ENCODE assay signal across 1 cellular context in the genomic region with DNA sequence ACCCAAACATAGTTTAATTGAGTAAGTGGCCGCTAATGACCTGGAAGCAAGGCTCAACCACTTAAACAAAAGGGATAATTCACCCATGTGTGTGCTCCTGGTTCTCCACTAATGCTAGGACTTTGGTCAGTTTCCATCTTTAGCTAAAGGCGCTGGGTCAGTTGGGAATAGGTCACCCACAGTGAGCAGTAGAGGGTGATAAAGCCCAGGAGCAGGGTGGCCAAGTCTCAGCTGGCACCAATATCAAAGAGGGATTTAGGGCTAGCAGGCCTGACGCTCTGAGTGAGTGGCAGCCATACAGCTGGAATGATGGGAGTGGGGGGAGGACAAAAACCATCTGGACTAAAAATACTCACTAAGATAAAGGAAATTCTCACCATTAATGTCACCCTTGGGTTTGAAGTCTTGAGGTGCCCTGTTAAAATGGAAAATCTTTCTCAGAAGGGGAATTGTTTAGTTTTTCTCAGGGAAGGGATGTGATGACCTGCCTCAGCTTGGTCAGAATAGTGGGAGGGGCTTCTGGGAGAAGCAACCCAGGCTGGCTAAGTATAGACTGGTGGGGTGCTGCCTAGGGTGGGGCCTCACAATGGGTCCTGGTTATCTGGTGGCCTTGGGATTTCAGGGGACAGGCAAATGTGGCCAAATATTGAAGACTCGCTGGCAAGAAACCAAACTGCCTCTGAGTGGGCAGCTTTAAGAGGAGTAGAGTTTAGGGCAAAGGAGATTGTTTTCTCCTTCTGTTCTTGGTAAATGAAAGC.
TF ChIP-seq lines count a peak whose summit lies in the region.

No MANE protein-coding gene starts in this region.

TF ChIP-seq in A549, 52 proteins besides CTCF, POLR2A, EP300 and RAD21:
- TF ChIP-seq HOXA7 (CRISPR knock-in tag; IDR thresholded peaks at IDR 0.05), result no peak
- no peak for TF ChIP-seq KDM5A (IDR thresholded peaks at IDR 0.05)
- no peak for TF ChIP-seq HDAC2 (IDR thresholded peaks at IDR 0.05)
- no peak for TF ChIP-seq TFCP2L1 (CRISPR knock-in tag; IDR thresholded peaks at IDR 0.05)
- no peak for TF ChIP-seq MAFK (IDR thresholded peaks at IDR 0.05; ENCODE audit: partially characterized antibody)
- TF ChIP-seq, protein P1, sequence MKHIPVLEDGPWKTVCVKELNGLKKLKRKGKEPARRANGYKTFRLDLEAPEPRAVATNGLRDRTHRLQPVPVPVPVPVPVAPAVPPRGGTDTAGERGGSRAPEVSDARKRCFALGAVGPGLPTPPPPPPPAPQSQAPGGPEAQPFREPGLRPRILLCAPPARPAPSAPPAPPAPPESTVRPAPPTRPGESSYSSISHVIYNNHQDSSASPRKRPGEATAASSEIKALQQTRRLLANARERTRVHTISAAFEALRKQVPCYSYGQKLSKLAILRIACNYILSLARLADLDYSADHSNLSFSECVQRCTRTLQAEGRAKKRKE (CRISPR knock-in tag; IDR thresholded peaks at IDR 0.05; ENCODE audit: low read depth), result no peak
- no peak for TF ChIP-seq BHLHE40 (IDR thresholded peaks at IDR 0.05; ENCODE audit: low read depth, low read length)
- TF ChIP-seq JUN (IDR thresholded peaks at IDR 0.05), result no peak
- TF ChIP-seq HOXB5 (CRISPR knock-in tag; IDR thresholded peaks at IDR 0.05), result no peak
- TF ChIP-seq SREBF2 (IDR thresholded peaks at IDR 0.05), result no peak
- TF ChIP-seq RFX5 (IDR thresholded peaks at IDR 0.05), result no peak
- TF ChIP-seq ZNF302 (CRISPR knock-in tag; IDR thresholded peaks at IDR 0.05), result no peak
- TF ChIP-seq PHF8 (IDR thresholded peaks at IDR 0.05; ENCODE audit: borderline replicate concordance, low read depth), result no peak
- TF ChIP-seq GATA3 (IDR thresholded peaks at IDR 0.05; ENCODE audit: borderline replicate concordance), result no peak
- TF ChIP-seq, protein P2, sequence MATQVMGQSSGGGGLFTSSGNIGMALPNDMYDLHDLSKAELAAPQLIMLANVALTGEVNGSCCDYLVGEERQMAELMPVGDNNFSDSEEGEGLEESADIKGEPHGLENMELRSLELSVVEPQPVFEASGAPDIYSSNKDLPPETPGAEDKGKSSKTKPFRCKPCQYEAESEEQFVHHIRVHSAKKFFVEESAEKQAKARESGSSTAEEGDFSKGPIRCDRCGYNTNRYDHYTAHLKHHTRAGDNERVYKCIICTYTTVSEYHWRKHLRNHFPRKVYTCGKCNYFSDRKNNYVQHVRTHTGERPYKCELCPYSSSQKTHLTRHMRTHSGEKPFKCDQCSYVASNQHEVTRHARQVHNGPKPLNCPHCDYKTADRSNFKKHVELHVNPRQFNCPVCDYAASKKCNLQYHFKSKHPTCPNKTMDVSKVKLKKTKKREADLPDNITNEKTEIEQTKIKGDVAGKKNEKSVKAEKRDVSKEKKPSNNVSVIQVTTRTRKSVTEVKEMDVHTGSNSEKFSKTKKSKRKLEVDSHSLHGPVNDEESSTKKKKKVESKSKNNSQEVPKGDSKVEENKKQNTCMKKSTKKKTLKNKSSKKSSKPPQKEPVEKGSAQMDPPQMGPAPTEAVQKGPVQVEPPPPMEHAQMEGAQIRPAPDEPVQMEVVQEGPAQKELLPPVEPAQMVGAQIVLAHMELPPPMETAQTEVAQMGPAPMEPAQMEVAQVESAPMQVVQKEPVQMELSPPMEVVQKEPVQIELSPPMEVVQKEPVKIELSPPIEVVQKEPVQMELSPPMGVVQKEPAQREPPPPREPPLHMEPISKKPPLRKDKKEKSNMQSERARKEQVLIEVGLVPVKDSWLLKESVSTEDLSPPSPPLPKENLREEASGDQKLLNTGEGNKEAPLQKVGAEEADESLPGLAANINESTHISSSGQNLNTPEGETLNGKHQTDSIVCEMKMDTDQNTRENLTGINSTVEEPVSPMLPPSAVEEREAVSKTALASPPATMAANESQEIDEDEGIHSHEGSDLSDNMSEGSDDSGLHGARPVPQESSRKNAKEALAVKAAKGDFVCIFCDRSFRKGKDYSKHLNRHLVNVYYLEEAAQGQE (IDR thresholded peaks at IDR 0.05), result no peak
- TF ChIP-seq NFE2L2 (conservative IDR thresholded peaks at IDR 0.05; ENCODE audit: low read length), result no peak
